In genomic region chr10:35608317-35608672, GRCh38 we compare ENCODE assay signal across 2 cellular contexts.
TF ChIP-seq lines count a peak whose summit lies in the region.

No MANE protein-coding gene starts in this region.

TF ChIP-seq in SK-N-SH, 30 proteins besides CTCF, POLR2A, EP300 and RAD21 (continued from another document):
- TF ChIP-seq, protein P1, sequence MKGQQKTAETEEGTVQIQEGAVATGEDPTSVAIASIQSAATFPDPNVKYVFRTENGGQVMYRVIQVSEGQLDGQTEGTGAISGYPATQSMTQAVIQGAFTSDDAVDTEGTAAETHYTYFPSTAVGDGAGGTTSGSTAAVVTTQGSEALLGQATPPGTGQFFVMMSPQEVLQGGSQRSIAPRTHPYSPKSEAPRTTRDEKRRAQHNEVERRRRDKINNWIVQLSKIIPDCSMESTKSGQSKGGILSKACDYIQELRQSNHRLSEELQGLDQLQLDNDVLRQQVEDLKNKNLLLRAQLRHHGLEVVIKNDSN (IDR thresholded peaks at IDR 0.05; ENCODE audit: borderline replicate concordance, low read depth): no peak
- TF ChIP-seq YY1 (IDR thresholded peaks at IDR 0.05; ENCODE audit: low read depth) (no peak), FOXM1 (IDR thresholded peaks at IDR 0.05; ENCODE audit: low read depth) (no peak), MEF2A (IDR thresholded peaks at IDR 0.05; ENCODE audit: borderline replicate concordance, low read depth) (no peak), NRF1 (IDR thresholded peaks at IDR 0.05; ENCODE audit: low read depth, low read length) (no peak), TCF12 (IDR thresholded peaks at IDR 0.05) (no peak), FOXJ3 (CRISPR knock-in tag; IDR thresholded peaks at IDR 0.05) (no peak), REST (IDR thresholded peaks at IDR 0.05; ENCODE audit: low read depth, low read length) (no peak), ELF1 (IDR thresholded peaks at IDR 0.05) (no peak), FOSL2 (IDR thresholded peaks at IDR 0.05; ENCODE audit: borderline replicate concordance, low read depth) (no peak), RFX5 (IDR thresholded peaks at IDR 0.05; ENCODE audit: low read length) (no peak), MXI1 (IDR thresholded peaks at IDR 0.05; ENCODE audit: low read depth, low read length) (no peak), CHD2 (IDR thresholded peaks at IDR 0.05; ENCODE audit: low read length, partially characterized antibody) (no peak), TEAD4 (IDR thresholded peaks at IDR 0.05; ENCODE audit: borderline replicate concordance, insufficient read depth) (no peak), MAX (IDR thresholded peaks at IDR 0.05; ENCODE audit: low read depth) (no peak), TAF1 (IDR thresholded peaks at IDR 0.05; ENCODE audit: borderline replicate concordance, low read depth, low read length) (no peak), NFIC (IDR thresholded peaks at IDR 0.05; ENCODE audit: borderline replicate concordance) (no peak), ZBTB33 (IDR thresholded peaks at IDR 0.05; ENCODE audit: borderline replicate concordance, low read depth) (no peak)
- TF ChIP-seq, protein P2, sequence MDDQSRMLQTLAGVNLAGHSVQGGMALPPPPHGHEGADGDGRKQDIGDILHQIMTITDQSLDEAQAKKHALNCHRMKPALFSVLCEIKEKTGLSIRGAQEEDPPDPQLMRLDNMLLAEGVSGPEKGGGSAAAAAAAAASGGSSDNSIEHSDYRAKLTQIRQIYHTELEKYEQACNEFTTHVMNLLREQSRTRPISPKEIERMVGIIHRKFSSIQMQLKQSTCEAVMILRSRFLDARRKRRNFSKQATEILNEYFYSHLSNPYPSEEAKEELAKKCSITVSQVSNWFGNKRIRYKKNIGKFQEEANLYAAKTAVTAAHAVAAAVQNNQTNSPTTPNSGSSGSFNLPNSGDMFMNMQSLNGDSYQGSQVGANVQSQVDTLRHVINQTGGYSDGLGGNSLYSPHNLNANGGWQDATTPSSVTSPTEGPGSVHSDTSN (IDR thresholded peaks at IDR 0.05): no peak

TF ChIP-seq in SK-N-SH treated with all-trans-retinoic acid at 6 μM for 48 hours, 23 proteins besides CTCF, POLR2A, EP300 and RAD21:
- TF ChIP-seq, protein P3, sequence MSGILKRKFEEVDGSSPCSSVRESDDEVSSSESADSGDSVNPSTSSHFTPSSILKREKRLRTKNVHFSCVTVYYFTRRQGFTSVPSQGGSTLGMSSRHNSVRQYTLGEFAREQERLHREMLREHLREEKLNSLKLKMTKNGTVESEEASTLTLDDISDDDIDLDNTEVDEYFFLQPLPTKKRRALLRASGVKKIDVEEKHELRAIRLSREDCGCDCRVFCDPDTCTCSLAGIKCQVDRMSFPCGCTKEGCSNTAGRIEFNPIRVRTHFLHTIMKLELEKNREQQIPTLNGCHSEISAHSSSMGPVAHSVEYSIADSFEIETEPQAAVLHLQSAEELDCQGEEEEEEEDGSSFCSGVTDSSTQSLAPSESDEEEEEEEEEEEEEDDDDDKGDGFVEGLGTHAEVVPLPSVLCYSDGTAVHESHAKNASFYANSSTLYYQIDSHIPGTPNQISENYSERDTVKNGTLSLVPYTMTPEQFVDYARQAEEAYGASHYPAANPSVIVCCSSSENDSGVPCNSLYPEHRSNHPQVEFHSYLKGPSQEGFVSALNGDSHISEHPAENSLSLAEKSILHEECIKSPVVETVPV (CRISPR knock-in tag; IDR thresholded peaks at IDR 0.05): no peak
- TF ChIP-seq GLIS3 (CRISPR knock-in tag; IDR thresholded peaks at IDR 0.05): no peak
- TF ChIP-seq ZNF70 (CRISPR knock-in tag; IDR thresholded peaks at IDR 0.05): no peak
- no peak for TF ChIP-seq ZFP3 (CRISPR knock-in tag; IDR thresholded peaks at IDR 0.05)
- TF ChIP-seq, protein P4, sequence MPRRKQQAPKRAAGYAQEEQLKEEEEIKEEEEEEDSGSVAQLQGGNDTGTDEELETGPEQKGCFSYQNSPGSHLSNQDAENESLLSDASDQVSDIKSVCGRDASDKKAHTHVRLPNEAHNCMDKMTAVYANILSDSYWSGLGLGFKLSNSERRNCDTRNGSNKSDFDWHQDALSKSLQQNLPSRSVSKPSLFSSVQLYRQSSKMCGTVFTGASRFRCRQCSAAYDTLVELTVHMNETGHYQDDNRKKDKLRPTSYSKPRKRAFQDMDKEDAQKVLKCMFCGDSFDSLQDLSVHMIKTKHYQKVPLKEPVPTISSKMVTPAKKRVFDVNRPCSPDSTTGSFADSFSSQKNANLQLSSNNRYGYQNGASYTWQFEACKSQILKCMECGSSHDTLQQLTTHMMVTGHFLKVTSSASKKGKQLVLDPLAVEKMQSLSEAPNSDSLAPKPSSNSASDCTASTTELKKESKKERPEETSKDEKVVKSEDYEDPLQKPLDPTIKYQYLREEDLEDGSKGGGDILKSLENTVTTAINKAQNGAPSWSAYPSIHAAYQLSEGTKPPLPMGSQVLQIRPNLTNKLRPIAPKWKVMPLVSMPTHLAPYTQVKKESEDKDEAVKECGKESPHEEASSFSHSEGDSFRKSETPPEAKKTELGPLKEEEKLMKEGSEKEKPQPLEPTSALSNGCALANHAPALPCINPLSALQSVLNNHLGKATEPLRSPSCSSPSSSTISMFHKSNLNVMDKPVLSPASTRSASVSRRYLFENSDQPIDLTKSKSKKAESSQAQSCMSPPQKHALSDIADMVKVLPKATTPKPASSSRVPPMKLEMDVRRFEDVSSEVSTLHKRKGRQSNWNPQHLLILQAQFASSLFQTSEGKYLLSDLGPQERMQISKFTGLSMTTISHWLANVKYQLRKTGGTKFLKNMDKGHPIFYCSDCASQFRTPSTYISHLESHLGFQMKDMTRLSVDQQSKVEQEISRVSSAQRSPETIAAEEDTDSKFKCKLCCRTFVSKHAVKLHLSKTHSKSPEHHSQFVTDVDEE (CRISPR knock-in tag; IDR thresholded peaks at IDR 0.05): no peak
- TF ChIP-seq ESRRG (CRISPR knock-in tag; IDR thresholded peaks at IDR 0.05): no peak
